Comparison of ENCODE assay signal across 1 cellular context in genomic region chr9:79623799-79624721, GRCh38.
A peak's percentile ranks its signal among the peaks of the same experiment; 100 is the strongest.
TF ChIP-seq lines count a peak whose summit lies in the region.

No MANE protein-coding gene starts in this region.

TF ChIP-seq in GM12878, 131 proteins besides CTCF, POLR2A, EP300 and RAD21 (continued from another document):
- TF ChIP-seq PRDM15 (CRISPR knock-in tag; IDR thresholded peaks at IDR 0.05) (no peak), ATF3 (IDR thresholded peaks at IDR 0.05; ENCODE audit: borderline replicate concordance, extremely low read depth, low read depth, low read length) (no peak), SPI1 (IDR thresholded peaks at IDR 0.05; ENCODE audit: borderline replicate concordance, insufficient read depth, low read depth, low read length) (peak; percentile 66), FOXK2 (IDR thresholded peaks at IDR 0.05) (no peak), CEBPZ (IDR thresholded peaks at IDR 0.05; ENCODE audit: low read depth, low read length) (no peak), ASH2L (IDR thresholded peaks at IDR 0.05; ENCODE audit: borderline replicate concordance, low read depth) (no peak), MTA3 (IDR thresholded peaks at IDR 0.05; ENCODE audit: borderline replicate concordance, low read length) (peak; percentile 63; the same call in 1 of the 2 replicates), NR2C2 (IDR thresholded peaks at IDR 0.05; ENCODE audit: borderline replicate concordance, control insufficient read depth, insufficient read length, low read depth) (no peak), FOS (IDR thresholded peaks at IDR 0.05; ENCODE audit: borderline replicate concordance, extremely low read depth, insufficient read length) (no peak), SMC3 (IDR thresholded peaks at IDR 0.05; ENCODE audit: borderline replicate concordance, low read length) (no peak; the same call in 1 of the 2 replicates)
